Comparison of ENCODE assay signal across 10 cellular contexts in genomic region chr12:48972213-48973021, GRCh38. TPM values are rescaled to one million over a fixed set of nuclear protein-coding genes. Genes with fewer than 3 reads are reported as not detected.
A peak's percentile ranks its signal among the peaks of the same experiment; 100 is the strongest.
DNase-seq lines count a peak whose midpoint lies in the region; ATAC-seq and TF ChIP-seq lines count a peak whose summit lies in the region.
"Had no signal": no experiment of that assay in that cellular context is flagged by ENCODE, and none has a peak within 500 bp of the region (broad histone marks: within the 10 kb centered on the region; RNA-seq: fewer than 3 reads in every experiment).

No MANE protein-coding gene starts in this region.

- H3K27ac Mint-ChIP-seq in activated naive CD4-positive, alpha-beta T cell treated with anti-CD3 and anti-CD28 coated beads for 36 hours = no peak overlapping the region
- H3K27ac Mint-ChIP-seq in endodermal cell = no peak overlapping the region
- H3K27ac Mint-ChIP-seq in stimulated activated effector memory CD8-positive, alpha-beta T cell treated with anti-CD3 and anti-CD28 coated beads, Interleukin-12 subunit alpha, Interleukin-12 subunit beta, amount 100 ng/mL, for 72 hours = peak overlapping the region; percentile 26

- H3K4me3 Mint-ChIP-seq in activated naive CD4-positive, alpha-beta T cell treated with anti-CD3 and anti-CD28 coated beads for 36 hours = no peak overlapping the region
- peak overlapping the region; percentile 51 for H3K4me3 Mint-ChIP-seq in endodermal cell
- H3K4me3 Mint-ChIP-seq in stimulated activated effector memory CD8-positive, alpha-beta T cell treated with anti-CD3 and anti-CD28 coated beads, Interleukin-12 subunit alpha, Interleukin-12 subunit beta, amount 100 ng/mL, for 72 hours = peak overlapping the region; percentile 78

- H3K9me3 ChIP-seq in SJCRH30 (replicated peaks) (no peaks in the 10 kb centered on the region), endodermal cell (ENCODE audit: control insufficient read depth, low read length) (no peaks in the 10 kb centered on the region), Peyer's patch (no peaks in the 10 kb centered on the region)

- no peaks in the 10 kb centered on the region for H3K9me3 Mint-ChIP-seq in activated naive CD4-positive, alpha-beta T cell treated with anti-CD3 and anti-CD28 coated beads for 36 hours
- H3K9me3 Mint-ChIP-seq in endodermal cell = no peaks in the 10 kb centered on the region
- H3K9me3 Mint-ChIP-seq in stimulated activated effector memory CD8-positive, alpha-beta T cell treated with anti-CD3 and anti-CD28 coated beads, Interleukin-12 subunit alpha, Interleukin-12 subunit beta, amount 100 ng/mL, for 72 hours = no peaks in the 10 kb centered on the region

- peak; percentile 58 for DNase-seq in activated naive CD4-positive, alpha-beta T cell treated with Interleukin-2 at 50 U/mL for 16 hours
- no peak for DNase-seq in activated naive CD4-positive, alpha-beta T cell treated with anti-CD3 and anti-CD28 coated beads for 36 hours
- DNase-seq in SJCRH30 (peak; percentile 39 to 52), endodermal cell (peak; percentile 72), NCI-H345 (lab: John Stamatoyannopoulos, UW) (no peak), NCI-H69 (lab: John Stamatoyannopoulos, UW) (no peak), Peyer's patch (no peak)
- peak; percentile 55 to 72 for DNase-seq in stimulated activated effector memory CD8-positive, alpha-beta T cell treated with anti-CD3 and anti-CD28 coated beads, Interleukin-12 subunit alpha, Interleukin-12 subunit beta, amount 100 ng/mL, for 72 hours (ENCODE audit: low spot score in 2 of 2)
- DNase-seq: T-helper 1 cell had no signal

- peak; percentile 77 for ATAC-seq in stimulated activated effector memory CD8-positive, alpha-beta T cell treated with anti-CD3 and anti-CD28 coated beads, Interleukin-12 subunit alpha, Interleukin-12 subunit beta, amount 100 ng/mL, for 72 hours

- CTCF ChIA-PET in activated naive CD4-positive, alpha-beta T cell treated with anti-CD3 and anti-CD28 coated beads for 36 hours (lab: Charles Lee) = interaction anchor here (0.5 to 3.8 kb wide), 3 partner anchors 15 to 112 kb away, joined by 3 to 26 read pairs (median 3); no protein-coding TSS in a partner anchor

- whole genome bisulfite sequencing in endodermal cell (ENCODE audit: insufficient coverage in 1 of 2, insufficient read length in 1 of 2), 2 experiments = 76 to 78% methylated on average over 15 to 25 of the region's 25 CpGs

- no peak for TF ChIP-seq POLR2A in Peyer's patch (IDR thresholded peaks at IDR 0.05)

- intact Hi-C loops in activated naive CD4-positive, alpha-beta T cell treated with anti-CD3 and anti-CD28 coated beads for 36 hours (cut with micrococcal nuclease) = loop anchor here (10.0 kb wide), 1 partner anchor 372 kb away; the partner anchor contains the start of gene DNAJC22

- no peak overlapping the region for H3K9ac ChIP-seq in endodermal cell (ENCODE audit: extremely low read depth, low read length, poor library complexity, severe bottlenecking)

- H3K36me3 Mint-ChIP-seq in activated naive CD4-positive, alpha-beta T cell treated with anti-CD3 and anti-CD28 coated beads for 36 hours (ENCODE audit: low read depth) = no peaks in the 10 kb centered on the region
- H3K36me3 Mint-ChIP-seq in endodermal cell (ENCODE audit: low read depth) = no peaks in the 10 kb centered on the region
- peaks cover under 1% of the 10 kb centered on the region for H3K36me3 Mint-ChIP-seq in stimulated activated effector memory CD8-positive, alpha-beta T cell treated with anti-CD3 and anti-CD28 coated beads, Interleukin-12 subunit alpha, Interleukin-12 subunit beta, amount 100 ng/mL, for 72 hours

- peaks cover 4% of the 10 kb centered on the region for H3K27me3 ChIP-seq in SJCRH30
- peaks cover 99% of the 10 kb centered on the region for H3K27me3 ChIP-seq in endodermal cell (ENCODE audit: control insufficient read depth, insufficient read depth, low read length, poor library complexity, severe bottlenecking)
- H3K27me3 ChIP-seq in Peyer's patch = peaks cover 0 to 47% of the 10 kb centered on the region in 2 donors

- H3K4me1 ChIP-seq in SJCRH30 (peaks cover 21% of the 10 kb centered on the region), endodermal cell (ENCODE audit: control insufficient read depth, insufficient read depth, low read length) (no peaks in the 10 kb centered on the region), Peyer's patch (peaks cover 0 to 28% (median 22%) of the 10 kb centered on the region in 4 donors)

- H3K27me3 Mint-ChIP-seq in activated naive CD4-positive, alpha-beta T cell treated with anti-CD3 and anti-CD28 coated beads for 36 hours (ENCODE audit: low read depth) = peaks cover 47% of the 10 kb centered on the region
- peaks cover 97% of the 10 kb centered on the region for H3K27me3 Mint-ChIP-seq in endodermal cell (ENCODE audit: insufficient read depth)

- TF ChIP-seq CTCF in endodermal cell (conservative IDR thresholded peaks at IDR 0.05) = peak; percentile 46
- TF ChIP-seq CTCF in Peyer's patch (IDR thresholded peaks at IDR 0.05) = no peak

- no peaks in the 10 kb centered on the region for H3K36me3 ChIP-seq in SJCRH30
- H3K36me3 ChIP-seq in endodermal cell (ENCODE audit: control insufficient read depth, insufficient read depth, low read length) = no peaks in the 10 kb centered on the region
- no peaks in the 10 kb centered on the region for H3K36me3 ChIP-seq in Peyer's patch

- H3K27ac ChIP-seq in SJCRH30 (no peak overlapping the region), endodermal cell (ENCODE audit: low read depth, low read length) (no peak overlapping the region), Peyer's patch (no peak overlapping the region)

- H3K4me3 ChIP-seq in SJCRH30 (no peak overlapping the region), endodermal cell (ENCODE audit: low read length) (no peak overlapping the region), Peyer's patch (no peak overlapping the region)

- H3K4me1 Mint-ChIP-seq in activated naive CD4-positive, alpha-beta T cell treated with anti-CD3 and anti-CD28 coated beads for 36 hours (ENCODE audit: low read depth) = peaks cover 35% of the 10 kb centered on the region
- peaks cover 15% of the 10 kb centered on the region for H3K4me1 Mint-ChIP-seq in endodermal cell
- H3K4me1 Mint-ChIP-seq in stimulated activated effector memory CD8-positive, alpha-beta T cell treated with anti-CD3 and anti-CD28 coated beads, Interleukin-12 subunit alpha, Interleukin-12 subunit beta, amount 100 ng/mL, for 72 hours = peaks cover 63% of the 10 kb centered on the region

RNA-seq across cellular contexts. Expression of gene WNT10B, which starts 0.9 kb away (rescaled TPM):
- total RNA-seq in activated naive CD4-positive, alpha-beta T cell treated with anti-CD3 and anti-CD28 coated beads for 36 hours = not detected
- 2.8 and 3.0 TPM in 2 replicates for total RNA-seq in SJCRH30 (2014; rRNA removed; shearing (Covaris generic))
- total RNA-seq in endodermal cell (under 1 TPM; 0.20 to 0.29 TPM), Peyer's patch (1 to 10 TPM in 2 of 4 donors, under 1 TPM in 1, not detected in 1; 0.67 to 1.8 (median 1.7) TPM)
- 10.8 TPM for polyA plus RNA-seq in endodermal cell (2013, experiment 1 of 2)
- 7.3 TPM for polyA plus RNA-seq in endodermal cell (2013, experiment 2 of 2)

RNA-seq across cellular contexts. Expression of gene WNT1, which starts 5.7 kb away (rescaled TPM):
- total RNA-seq in activated naive CD4-positive, alpha-beta T cell treated with anti-CD3 and anti-CD28 coated beads for 36 hours = not detected
- total RNA-seq in SJCRH30 (2014; rRNA removed; shearing (Covaris generic)) = not detected in 2 replicates
- total RNA-seq in endodermal cell (not detected), Peyer's patch (not detected)
- polyA plus RNA-seq in endodermal cell (2013, experiment 1 of 2) = 31.2 TPM
- 22.4 TPM for polyA plus RNA-seq in endodermal cell (2013, experiment 2 of 2)
- total RNA-seq: pulmonary artery endothelial cell had no signal

RNA-seq across cellular contexts. Expression of gene ARF3, which starts 15.1 kb away (rescaled TPM):
- 10 to 100 TPM; 84.4 to 87.3 TPM for total RNA-seq in activated naive CD4-positive, alpha-beta T cell treated with anti-CD3 and anti-CD28 coated beads for 36 hours
- 80.9 and 82.1 TPM in 2 replicates for total RNA-seq in SJCRH30 (2014; rRNA removed; shearing (Covaris generic))
- total RNA-seq in endodermal cell (100 to 1,000 TPM; 237 to 288 TPM), Peyer's patch (100 to 1,000 TPM in 1 of 4 donors, 10 to 100 TPM in 3; 49.3 to 217 (median 63.5) TPM)
- polyA plus RNA-seq in endodermal cell (2013, experiment 1 of 2) = 112 TPM
- polyA plus RNA-seq in endodermal cell (2013, experiment 2 of 2) = 102 TPM

RNA-seq across cellular contexts. Expression of gene DDN, which starts 26.8 kb away (rescaled TPM):
- total RNA-seq in activated naive CD4-positive, alpha-beta T cell treated with anti-CD3 and anti-CD28 coated beads for 36 hours = under 1 TPM; 0.20 to 0.21 TPM
- total RNA-seq in SJCRH30 (2014; rRNA removed; shearing (Covaris generic)) = 5.0 and 5.5 TPM in 2 replicates
- total RNA-seq in endodermal cell (under 1 TPM; 0.31 to 0.33 TPM), Peyer's patch (under 1 TPM in 2 of 4 donors, not detected in 2; 0.27 to 0.28 TPM)
- 1.2 TPM for polyA plus RNA-seq in endodermal cell (2013, experiment 1 of 2)
- polyA plus RNA-seq in endodermal cell (2013, experiment 2 of 2) = 0.79 TPM

RNA-seq across cellular contexts. Expression of gene PRKAG1, which starts 46.2 kb away (rescaled TPM):
- total RNA-seq in activated naive CD4-positive, alpha-beta T cell treated with anti-CD3 and anti-CD28 coated beads for 36 hours = 10 to 100 TPM; 49.4 to 50.9 TPM
- total RNA-seq in SJCRH30 (2014; rRNA removed; shearing (Covaris generic)) = 37.1 and 43.0 TPM in 2 replicates
- total RNA-seq in endodermal cell (10 to 100 TPM; 27.6 to 38.1 TPM), Peyer's patch (10 to 100 TPM; 34.1 to 42.2 (median 37.9) TPM)
- polyA plus RNA-seq in endodermal cell (2013, experiment 1 of 2) = 45.4 TPM
- polyA plus RNA-seq in endodermal cell (2013, experiment 2 of 2) = 36.6 TPM

Comparison
In these comparisons a context has a peak if more than half of its experiments do, and no peak if none do; other contexts are left out.
1. DNase-seq: peak in activated naive CD4-positive, alpha-beta T cell treated with Interleukin-2 at 50 U/mL for 16 hours (single experiment), SJCRH30 (2 of 2), endodermal cell (single experiment) and stimulated activated effector memory CD8-positive, alpha-beta T cell treated with anti-CD3 and anti-CD28 coated beads, Interleukin-12 subunit alpha, Interleukin-12 subunit beta, amount 100 ng/mL, for 72 hours (2 of 2); none in activated naive CD4-positive, alpha-beta T cell treated with anti-CD3 and anti-CD28 coated beads for 36 hours (single experiment), NCI-H345 (single experiment), NCI-H69 (single experiment) and Peyer's patch (0 of 3).